In the genomic region with DNA sequence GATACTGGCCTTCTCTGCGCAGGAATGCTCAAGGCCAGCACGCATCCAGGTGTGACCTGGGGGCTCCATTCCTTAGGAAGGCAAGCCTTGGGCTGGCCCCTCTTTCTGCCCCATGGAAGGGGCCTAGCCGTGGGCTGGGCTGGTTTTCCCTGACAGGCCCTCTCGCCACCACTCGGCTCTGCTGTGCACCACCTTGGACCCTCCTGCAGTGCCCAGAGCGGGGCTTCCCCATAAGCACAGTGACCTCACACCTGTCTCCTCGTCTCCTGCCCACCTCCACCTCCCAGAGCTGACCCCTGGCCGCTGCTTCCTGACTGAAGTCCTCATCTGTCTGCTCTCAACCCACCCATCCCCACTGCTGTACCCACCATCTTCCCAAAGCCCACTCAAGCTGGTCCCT, we compare ENCODE assay signal across 22 cellular contexts. TPM values are rescaled to one million over a fixed set of nuclear protein-coding genes. Genes with fewer than 3 reads are reported as not detected.
"Had no signal": no experiment of that assay in that cellular context is flagged by ENCODE, and none has a peak within 500 bp of the region (broad histone marks: within the 10 kb centered on the region; RNA-seq: fewer than 3 reads in every experiment).

No MANE protein-coding gene starts in this region.

- H3K9me3 ChIP-seq: esophagus muscularis mucosa, gastroesophageal sphincter, heart left ventricle, left lung, lower lobe of right lung, mucosa of descending colon had no signal

- H3K36me3 ChIP-seq: esophagus muscularis mucosa, gastroesophageal sphincter, heart left ventricle, left lung, lower lobe of right lung had no signal

- H2AFZ ChIP-seq: hepatocyte had no signal

- DNase-seq: dermis blood vessel endothelial cell; dorsolateral prefrontal cortex; effector CD4-positive, alpha-beta T cell; effector memory CD4-positive, alpha-beta T cell; foreskin keratinocyte; hypothalamus; immature natural killer cell; islet precursor cell; kidney; kidney glomerular epithelial cell; left ventricle myocardium superior; lower lobe of right lung; mesenchymal stem cell; mucosa of descending colon; naive B cell had no signal

- H3K4me2 ChIP-seq: hepatocyte had no signal

- H3K27ac ChIP-seq: coronary artery, esophagus muscularis mucosa, foreskin keratinocyte, gastroesophageal sphincter, heart left ventricle, hepatocyte, left lung, lower lobe of right lung had no signal

- H3K4me3 ChIP-seq: coronary artery, dorsolateral prefrontal cortex, esophagus muscularis mucosa, gastroesophageal sphincter, heart left ventricle, hepatocyte, left lung, lower lobe of right lung, mucosa of descending colon had no signal

- H3K4me1 ChIP-seq: esophagus muscularis mucosa, foreskin keratinocyte, gastroesophageal sphincter, heart left ventricle, left lung, lower lobe of right lung had no signal

- H3K27me3 ChIP-seq: hepatocyte had no signal

RNA-seq across cellular contexts. Expression of gene UNC5A, which starts 21.1 kb away (rescaled TPM):
- polyA plus RNA-seq: fibroblast of lung, heart left ventricle, immature natural killer cell had no signal
